Comparison of ENCODE assay signal across 25 cellular contexts in the genomic region with DNA sequence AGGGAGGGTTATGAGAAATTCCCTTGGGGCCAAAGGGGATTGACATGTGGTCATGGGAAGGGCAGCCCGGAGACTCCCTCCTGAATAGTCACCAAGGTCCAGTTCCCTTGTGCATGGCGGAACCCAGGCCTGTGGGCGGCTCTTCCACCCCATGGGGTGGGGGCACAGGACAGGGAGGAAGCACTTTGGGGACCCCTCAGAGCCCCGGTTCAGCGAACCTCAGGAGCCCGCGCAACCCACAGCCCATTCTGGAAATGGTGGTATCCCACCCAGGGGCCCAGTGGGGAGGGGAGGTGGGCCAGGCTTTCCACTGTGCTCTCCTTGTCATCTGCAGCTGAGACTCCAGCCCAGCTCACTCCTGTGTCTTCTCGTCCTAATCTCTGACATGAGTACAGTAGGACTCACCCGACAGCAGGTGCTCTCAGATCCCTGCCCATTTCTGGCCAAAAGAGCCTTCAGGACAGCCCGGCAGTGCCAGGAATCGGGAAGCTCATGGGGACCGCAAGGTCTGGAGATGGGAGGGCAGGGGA.
"Had no signal": no experiment of that assay in that cellular context is flagged by ENCODE, and none has a peak within 500 bp of the region (broad histone marks: within the 10 kb centered on the region; RNA-seq: fewer than 3 reads in every experiment).

No MANE protein-coding gene starts in this region.

- H3K4me1 ChIP-seq: parathyroid adenoma, right lobe of liver, transverse colon, vagina had no signal

- H3K4me3 ChIP-seq: esophagus squamous epithelium, right lobe of liver, transverse colon, vagina had no signal

- H3K27me3 ChIP-seq: neutrophil, right lobe of liver, vagina had no signal

- H2AFZ ChIP-seq: parathyroid adenoma had no signal

- H3K27ac ChIP-seq: esophagus squamous epithelium, neutrophil, parathyroid adenoma, right lobe of liver, transverse colon, vagina had no signal

- ATAC-seq: effector memory CD8-positive, alpha-beta T cell; naive thymus-derived CD4-positive, alpha-beta T cell; stimulated activated effector memory CD8-positive, alpha-beta T cell treated with anti-CD3 and anti-CD28 coated beads, Interleukin-12 subunit alpha, Interleukin-12 subunit beta, amount 100 ng/mL, for 72 hours had no signal

- H3K79me2 ChIP-seq: parathyroid adenoma had no signal

- H3K9me3 ChIP-seq: esophagus squamous epithelium, neutrophil, right lobe of liver, transverse colon, vagina had no signal

- H3K36me3 ChIP-seq: esophagus squamous epithelium, neutrophil, right lobe of liver, transverse colon, vagina had no signal

- H3K4me3 Mint-ChIP-seq: effector memory CD8-positive, alpha-beta T cell; immature natural killer cell; naive thymus-derived CD4-positive, alpha-beta T cell; stimulated activated effector memory CD8-positive, alpha-beta T cell treated with anti-CD3 and anti-CD28 coated beads, Interleukin-12 subunit alpha, Interleukin-12 subunit beta, amount 100 ng/mL, for 72 hours had no signal

- H3K27ac Mint-ChIP-seq: effector memory CD8-positive, alpha-beta T cell; immature natural killer cell; progenitor cell of endocrine pancreas; stimulated activated effector memory CD8-positive, alpha-beta T cell treated with anti-CD3 and anti-CD28 coated beads, Interleukin-12 subunit alpha, Interleukin-12 subunit beta, amount 100 ng/mL, for 72 hours had no signal

- H3K9me3 Mint-ChIP-seq: immature natural killer cell; stimulated activated effector memory CD8-positive, alpha-beta T cell treated with anti-CD3 and anti-CD28 coated beads, Interleukin-12 subunit alpha, Interleukin-12 subunit beta, amount 100 ng/mL, for 72 hours had no signal

- H3K4me1 Mint-ChIP-seq: immature natural killer cell; stimulated activated effector memory CD8-positive, alpha-beta T cell treated with anti-CD3 and anti-CD28 coated beads, Interleukin-12 subunit alpha, Interleukin-12 subunit beta, amount 100 ng/mL, for 72 hours had no signal

- DNase-seq: cerebellar nuclear complex; cortex of kidney; effector memory CD8-positive, alpha-beta T cell; erythroblast; esophagus squamous epithelium; foreskin melanocyte; glutamatergic neuron; hypothalamus; immature natural killer cell; kidney; mammary epithelial cell; mesendoderm; midbrain; naive thymus-derived CD4-positive, alpha-beta T cell; right lobe of liver; small intestine; stimulated activated CD4-positive, alpha-beta T cell treated with anti-CD3 and anti-CD28 coated beads, Interleukin-2, amount 100 ng/mL, for 24 hours; stimulated activated CD4-positive, alpha-beta T cell treated with anti-CD3 and anti-CD28 coated beads, Interleukin-4, amount 100 ng/mL, for 24 hours; stimulated activated naive CD4-positive, alpha-beta T cell treated with Interleukin-2 at 50 U/mL for 16 hours; transverse colon had no signal

- H3K36me3 Mint-ChIP-seq: immature natural killer cell; naive thymus-derived CD4-positive, alpha-beta T cell; stimulated activated effector memory CD8-positive, alpha-beta T cell treated with anti-CD3 and anti-CD28 coated beads, Interleukin-12 subunit alpha, Interleukin-12 subunit beta, amount 100 ng/mL, for 72 hours had no signal

- H3K9ac ChIP-seq: parathyroid adenoma had no signal
